ENCODE assay signal across 18 cellular contexts in the genomic region with DNA sequence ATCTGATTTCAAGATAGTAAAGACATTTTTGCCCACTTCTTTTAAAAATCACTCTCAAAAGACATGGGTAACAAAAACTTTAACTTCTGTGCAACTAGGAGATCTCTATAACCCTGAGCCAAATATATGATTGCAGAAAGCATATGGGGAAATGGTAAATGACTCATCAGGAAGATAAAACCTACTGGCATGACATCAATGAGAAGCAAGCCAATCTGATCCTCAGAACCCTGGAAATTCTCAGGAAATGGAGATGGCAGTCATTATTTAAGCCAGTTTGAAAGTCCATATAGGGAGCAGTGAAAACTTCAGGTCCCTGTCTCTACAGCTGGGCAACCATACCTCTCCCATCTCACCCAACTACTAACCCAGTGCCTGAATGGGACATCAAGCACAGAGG.
DNase-seq lines count a peak whose midpoint lies in the region; ATAC-seq and TF ChIP-seq lines count a peak whose summit lies in the region.
"Had no signal": no experiment of that assay in that cellular context is flagged by ENCODE, and none has a peak within 500 bp of the region (broad histone marks: within the 10 kb centered on the region; RNA-seq: fewer than 3 reads in every experiment).

No MANE protein-coding gene starts in this region.

- DNase-seq in MCF 10A (ENCODE audit: unreplicated experiment) (peak; percentile 61), breast epithelium (ENCODE audit: low spot score in 2 of 2) (no peak), RWPE2 (ENCODE audit: low spot score) (no peak), fibroblast of lung (ENCODE audit: low read depth in 2 of 2) (peak; percentile 74 to 81), body of pancreas (no peak), T-helper 17 cell (no peak), gastrocnemius medialis (no peak)
- DNase-seq: DMS153, glutamatergic neuron, left cardiac atrium, NCI-H1105 treated with DMSO at 0.1 percent for 48 hours, Peyer's patch, testis had no signal

- H3K36me3 Mint-ChIP-seq in MCF 10A (ENCODE audit: insufficient read depth, unreplicated experiment) (no peaks in the 10 kb centered on the region), T-helper 17 cell (ENCODE audit: low read depth) (no peaks in the 10 kb centered on the region)

- no peaks in the 10 kb centered on the region for H4K20me1 ChIP-seq in fibroblast of lung (ENCODE audit: control insufficient read depth, extremely low read depth, insufficient read depth, low read length)

- H3K4me2 ChIP-seq in fibroblast of lung (ENCODE audit: extremely low read depth, insufficient read depth, low read length): no peak overlapping the region

- H3K4me3 Mint-ChIP-seq in MCF 10A (ENCODE audit: unreplicated experiment): no peak overlapping the region
- H3K4me3 Mint-ChIP-seq in T-helper 17 cell: no peak overlapping the region
- H3K4me3 Mint-ChIP-seq: T-helper 2 cell treated with Interferon-gamma antibody and Interleukin-4, amounts not matched to agents 5 μg/mL and 100 μg/mL, for 36 hours had no signal

- H3K4me1 Mint-ChIP-seq in MCF 10A (ENCODE audit: insufficient read depth, unreplicated experiment): peaks cover 12% of the 10 kb centered on the region
- no peaks in the 10 kb centered on the region for H3K4me1 Mint-ChIP-seq in T-helper 17 cell

- no peak overlapping the region for H3K9ac ChIP-seq in fibroblast of lung (ENCODE audit: insufficient read depth, low read length)

- BruUV-seq in MCF 10A (replicated peaks; lab: Mats Ljungman, UMichigan): no TSS peak

- no peak overlapping the region for H2AFZ ChIP-seq in fibroblast of lung (ENCODE audit: low read length)

- no peaks in the 10 kb centered on the region for H3K9me3 ChIP-seq in breast epithelium
- no peaks in the 10 kb centered on the region for H3K9me3 ChIP-seq in RWPE2 (ENCODE audit: severe bottlenecking)
- H3K9me3 ChIP-seq in fibroblast of lung (ENCODE audit: control insufficient read depth, insufficient read depth, low read depth, low read length): no peaks in the 10 kb centered on the region
- no peaks in the 10 kb centered on the region for H3K9me3 ChIP-seq in body of pancreas
- no peaks in the 10 kb centered on the region for H3K9me3 ChIP-seq in T-helper 17 cell (ENCODE audit: control insufficient read depth, low read length, poor library complexity, severe bottlenecking)
- no peaks in the 10 kb centered on the region for H3K9me3 ChIP-seq in gastrocnemius medialis
- H3K9me3 ChIP-seq: ascending aorta, Peyer's patch, testis had no signal

- intact Hi-C loops in MCF 10A (cut with micrococcal nuclease) (no loop called here), breast epithelium (cut with DNase I; ENCODE audit: low total_unique reads) (no loop called here), body of pancreas (cut with DNase I) (no loop called here), gastrocnemius medialis (cut with DNase I; ENCODE audit: low total_unique reads) (no loop called here)

- TF ChIP-seq POLR2A in breast epithelium (IDR thresholded peaks at IDR 0.05): no peak
- no peak for TF ChIP-seq POLR2A in body of pancreas (IDR thresholded peaks at IDR 0.05)
- no peak for TF ChIP-seq POLR2A in gastrocnemius medialis (IDR thresholded peaks at IDR 0.05)

- in situ Hi-C loops in gastrocnemius medialis (cut with MboI; ENCODE audit: low sequenced_read_pairs in 4 of 4): no loop called here

- H3K79me2 ChIP-seq in fibroblast of lung (ENCODE audit: control insufficient read depth, insufficient read depth, low read length): no peaks in the 10 kb centered on the region

- H3K4me3 ChIP-seq in breast epithelium: no peak overlapping the region
- no peak overlapping the region for H3K4me3 ChIP-seq in RWPE2 (ENCODE audit: severe bottlenecking)
- H3K4me3 ChIP-seq in fibroblast of lung (replicated peaks in 1 of 4; ENCODE audit: control extremely low read depth in 1 of 4, insufficient read depth in 1 of 4, low read depth in 3 of 4, low read length in 4 of 4): no peak overlapping the region
- no peak overlapping the region for H3K4me3 ChIP-seq in body of pancreas
- H3K4me3 ChIP-seq in gastrocnemius medialis: no peak overlapping the region
- H3K4me3 ChIP-seq: ascending aorta, Peyer's patch, testis had no signal

- no peaks in the 10 kb centered on the region for H3K27me3 ChIP-seq in breast epithelium
- H3K27me3 ChIP-seq in RWPE2 (ENCODE audit: insufficient read depth, poor library complexity, severe bottlenecking): no peaks in the 10 kb centered on the region
- no peaks in the 10 kb centered on the region for H3K27me3 ChIP-seq in fibroblast of lung (ENCODE audit: control insufficient read depth, insufficient read depth, low read length)
- no peaks in the 10 kb centered on the region for H3K27me3 ChIP-seq in body of pancreas
- H3K27me3 ChIP-seq in gastrocnemius medialis: no peaks in the 10 kb centered on the region
- H3K27me3 ChIP-seq: ascending aorta, Peyer's patch, testis had no signal

- CTCF ChIA-PET in MCF 10A (lab: Yijun Ruan, JAX): no interaction called here

- H3K27me3 Mint-ChIP-seq in MCF 10A (ENCODE audit: insufficient read depth, unreplicated experiment) (no peaks in the 10 kb centered on the region), T-helper 17 cell (peaks cover 6% of the 10 kb centered on the region)
- H3K27me3 Mint-ChIP-seq: progenitor cell of endocrine pancreas had no signal

- ATAC-seq in RWPE2 (ENCODE audit: low read depth): peak; percentile 45; the same call in 1 of the 3 replicates
- ATAC-seq in body of pancreas: no peak
- no peak for ATAC-seq in T-helper 17 cell
- ATAC-seq in gastrocnemius medialis: no peak
- no peak for ATAC-seq in GM21447 (IDR thresholded peaks at IDR 0.05; ENCODE audit: unreplicated experiment)
- ATAC-seq: HepG2, left cardiac atrium had no signal

- H3K27ac ChIP-seq in breast epithelium (no peak overlapping the region), RWPE2 (ENCODE audit: poor library complexity, severe bottlenecking) (no peak overlapping the region), fibroblast of lung (ENCODE audit: insufficient read depth, low read length) (peak overlapping the region; percentile 41), body of pancreas (no peak overlapping the region), gastrocnemius medialis (no peak overlapping the region)
- H3K27ac ChIP-seq: Peyer's patch, testis had no signal

- H3K36me3 ChIP-seq in breast epithelium (no peaks in the 10 kb centered on the region), RWPE2 (ENCODE audit: low read depth) (no peaks in the 10 kb centered on the region), fibroblast of lung (ENCODE audit: control insufficient read depth, insufficient read depth, low read length) (no peaks in the 10 kb centered on the region), body of pancreas (replicated peaks in 1 of 2; ENCODE audit: insufficient read depth in 1 of 2, low read depth in 2 of 2) (no peaks in the 10 kb centered on the region), gastrocnemius medialis (no peaks in the 10 kb centered on the region)
- H3K36me3 ChIP-seq: ascending aorta, Peyer's patch had no signal

- H3K4me1 ChIP-seq in breast epithelium (no peaks in the 10 kb centered on the region), RWPE2 (ENCODE audit: insufficient read depth, poor library complexity, severe bottlenecking) (peaks cover 25% of the 10 kb centered on the region), fibroblast of lung (ENCODE audit: control insufficient read depth, extremely low read depth, insufficient read depth, low read length) (peaks cover 12% of the 10 kb centered on the region), body of pancreas (peaks cover 2% of the 10 kb centered on the region), gastrocnemius medialis (no peaks in the 10 kb centered on the region)
- H3K4me1 ChIP-seq: Peyer's patch, testis had no signal

- POLR2A ChIA-PET in MCF 10A (lab: Yijun Ruan, JAX): no interaction called here

- H3K27ac Mint-ChIP-seq in MCF 10A (ENCODE audit: low read depth, unreplicated experiment) (no peak overlapping the region), T-helper 17 cell (no peak overlapping the region)
- H3K27ac Mint-ChIP-seq: progenitor cell of endocrine pancreas; T-helper 2 cell treated with Interferon-gamma antibody and Interleukin-4, amounts not matched to agents 5 μg/mL and 100 μg/mL, for 36 hours had no signal

- TF ChIP-seq CTCF in MCF 10A (IDR thresholded peaks at IDR 0.05; ENCODE audit: unreplicated experiment): no peak
- no peak for TF ChIP-seq CTCF in breast epithelium (IDR thresholded peaks at IDR 0.05)
- no peak for TF ChIP-seq CTCF in RWPE2 (IDR thresholded peaks at IDR 0.05; ENCODE audit: poor library complexity, severe bottlenecking)
- no peak for TF ChIP-seq CTCF in fibroblast of lung (conservative IDR thresholded peaks at IDR 0.05 in 1 of 2, IDR thresholded peaks at IDR 0.05 in 1 of 2; ENCODE audit: low read depth in 1 of 2, low read length in 2 of 2)
- TF ChIP-seq CTCF in body of pancreas (IDR thresholded peaks at IDR 0.05): no peak
- TF ChIP-seq CTCF in gastrocnemius medialis (IDR thresholded peaks at IDR 0.05 in 4 of 5, conservative IDR thresholded peaks at IDR 0.05 in 1 of 5): no peak

- H3K9me3 Mint-ChIP-seq in MCF 10A (ENCODE audit: unreplicated experiment): no peaks in the 10 kb centered on the region
- H3K9me3 Mint-ChIP-seq: T-helper 2 cell treated with Interferon-gamma antibody and Interleukin-4, amounts not matched to agents 5 μg/mL and 100 μg/mL, for 36 hours had no signal

Comparison
In these comparisons a context has a peak if more than half of its experiments do, and no peak if none do; other contexts are left out.
1. DNase-seq: peak in MCF 10A (single experiment) and fibroblast of lung (2 of 2); none in breast epithelium (0 of 2), RWPE2 (single experiment), body of pancreas (0 of 4), T-helper 17 cell (0 of 3) and gastrocnemius medialis (0 of 2).